ENCODE assay signal across 15 cellular contexts in the genomic region with DNA sequence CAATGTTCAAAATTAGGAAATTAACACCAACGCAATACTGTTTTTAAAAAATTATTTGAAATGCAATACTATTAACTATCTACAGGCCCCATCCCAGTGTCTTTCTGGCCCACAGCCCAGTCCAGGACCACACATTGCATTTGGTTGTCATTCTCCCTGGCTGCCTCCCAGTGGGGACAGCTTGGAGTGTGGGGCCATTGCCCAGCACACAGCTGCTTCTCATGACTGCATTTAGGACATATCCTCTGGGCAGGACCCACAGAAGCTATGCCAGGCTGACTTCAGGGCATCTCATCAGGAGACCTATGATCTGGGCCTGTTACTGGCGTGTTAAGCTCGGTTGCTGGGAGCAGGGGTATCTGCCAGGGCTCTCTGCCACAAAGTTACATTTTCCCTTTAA.
"Had no signal": no experiment of that assay in that cellular context is flagged by ENCODE, and none has a peak within 500 bp of the region (broad histone marks: within the 10 kb centered on the region; RNA-seq: fewer than 3 reads in every experiment).

No MANE protein-coding gene starts in this region.

- H3K4me1 ChIP-seq: foreskin keratinocyte, pancreas had no signal

- H3K9ac ChIP-seq: neural progenitor cell had no signal

- H3K4me3 ChIP-seq: esophagus squamous epithelium, left ventricle myocardium inferior, lower lobe of right lung, neural progenitor cell, pancreas, prostate gland, right lobe of liver had no signal

- H3K27me3 ChIP-seq: pancreas, right lobe of liver had no signal

- H3K9me3 ChIP-seq: esophagus squamous epithelium, left ventricle myocardium inferior, lower lobe of right lung, pancreas, prostate gland, right lobe of liver had no signal

- ATAC-seq: effector memory CD8-positive, alpha-beta T cell; foreskin keratinocyte; left cardiac atrium; lower lobe of right lung; pancreas; right lobe of liver; stimulated activated naive B cell treated with anti-CD40 and anti-IgM and Interleukin-4, amounts not matched to agents 10 μg/mL and 1 μg/mL and 100 μg/mL, for 72 hours had no signal

- H2AFZ ChIP-seq: neural progenitor cell had no signal

- DNase-seq: effector memory CD8-positive, alpha-beta T cell; esophagus squamous epithelium; foreskin keratinocyte; left cardiac atrium; left ventricle myocardium inferior; lower lobe of right lung; nucleus accumbens; pancreas; stimulated activated CD4-positive, alpha-beta T cell treated with anti-CD3 and anti-CD28 coated beads, Interleukin-2, amount 100 ng/mL, for 24 hours; stimulated activated CD4-positive, alpha-beta T cell treated with anti-CD3 and anti-CD28 coated beads, Interleukin-4, amount 100 ng/mL, for 4 hours; stimulated activated naive B cell treated with anti-CD40 and anti-IgM and Interleukin-4, amounts not matched to agents 10 μg/mL and 1 μg/mL and 100 μg/mL, for 72 hours had no signal

- H3K27ac ChIP-seq: epithelial cell of prostate, esophagus squamous epithelium, foreskin keratinocyte, left ventricle myocardium inferior, lower lobe of right lung, neural progenitor cell, pancreas, prostate gland, right lobe of liver had no signal

- H3K4me2 ChIP-seq: neural progenitor cell had no signal

- H3K36me3 ChIP-seq: esophagus squamous epithelium, left ventricle myocardium inferior, lower lobe of right lung, neural progenitor cell, pancreas, prostate gland, right lobe of liver had no signal
